ENCODE assay signal across 1 cellular context in the genomic region with DNA sequence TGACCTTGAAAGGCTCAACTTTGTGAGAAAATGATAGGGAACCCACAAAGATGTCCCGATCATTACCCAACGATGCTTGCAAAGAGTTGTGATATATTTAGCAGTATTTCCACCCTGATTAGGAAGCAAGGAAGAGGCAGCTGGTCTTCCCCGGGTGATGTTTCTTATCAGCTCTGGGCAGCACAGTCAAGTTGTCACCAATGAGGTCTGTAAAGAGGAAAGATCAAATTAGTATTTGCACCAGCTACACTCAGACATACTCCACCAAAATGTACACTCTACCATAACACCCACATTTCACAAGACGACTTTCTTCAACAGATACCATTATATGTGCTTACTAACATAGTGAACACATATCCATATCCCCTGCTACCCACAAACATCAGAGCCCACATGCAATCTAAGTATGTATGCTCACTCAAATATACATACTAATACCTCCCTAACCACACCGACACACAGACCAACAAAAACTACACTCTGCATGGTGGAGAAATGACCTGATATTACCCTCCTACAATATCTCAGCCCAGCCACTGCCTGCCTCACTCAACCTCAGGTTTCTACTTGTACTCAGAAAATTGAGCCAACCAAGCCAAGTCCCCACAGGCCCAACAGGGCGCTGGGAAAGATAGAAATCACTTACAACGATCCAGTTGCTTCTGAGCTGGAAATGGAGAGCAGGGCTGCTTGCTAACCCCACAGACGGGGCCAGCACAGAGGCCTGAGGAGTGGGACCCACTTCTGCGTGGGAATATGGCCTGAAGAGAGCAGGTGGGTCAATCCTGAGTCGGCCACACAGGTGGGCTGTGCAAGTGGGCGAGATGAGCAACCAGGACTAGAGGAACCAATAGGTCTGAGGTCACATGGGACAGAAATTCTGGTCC.
TF ChIP-seq lines count a peak whose summit lies in the region.

No MANE protein-coding gene starts in this region.

TF ChIP-seq in H1, 55 proteins besides CTCF, POLR2A, EP300 and RAD21:
- TF ChIP-seq CTBP2 (IDR thresholded peaks at IDR 0.05; ENCODE audit: borderline replicate concordance, insufficient read depth, insufficient read length, low read length) (no peak), KDM1A (IDR thresholded peaks at IDR 0.05; ENCODE audit: borderline replicate concordance, low read length) (no peak), POU5F1 (IDR thresholded peaks at IDR 0.05; ENCODE audit: low read depth, low read length) (no peak), TCF12 (IDR thresholded peaks at IDR 0.05; ENCODE audit: low read depth, low read length) (no peak), YY1 (IDR thresholded peaks at IDR 0.05; ENCODE audit: low read depth, low read length) (no peak), SP2 (IDR thresholded peaks at IDR 0.05; ENCODE audit: low read length) (no peak), RXRA (IDR thresholded peaks at IDR 0.05; ENCODE audit: insufficient read depth, low read depth, low read length) (no peak), JUN (IDR thresholded peaks at IDR 0.05; ENCODE audit: low read depth, low read length) (no peak), CHD2 (IDR thresholded peaks at IDR 0.05; ENCODE audit: low read length) (no peak)
- TF ChIP-seq, protein P1, sequence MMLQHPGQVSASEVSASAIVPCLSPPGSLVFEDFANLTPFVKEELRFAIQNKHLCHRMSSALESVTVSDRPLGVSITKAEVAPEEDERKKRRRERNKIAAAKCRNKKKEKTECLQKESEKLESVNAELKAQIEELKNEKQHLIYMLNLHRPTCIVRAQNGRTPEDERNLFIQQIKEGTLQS (IDR thresholded peaks at IDR 0.05; ENCODE audit: insufficient read depth, low read depth, low read length): no peak
